ENCODE assay signal across 16 cellular contexts in genomic region chr22:30038219-30038618, GRCh38. TPM values are rescaled to one million over a fixed set of nuclear protein-coding genes. Genes with fewer than 3 reads are reported as not detected.
DNase-seq lines count a peak whose midpoint lies in the region; ATAC-seq lines count a peak whose summit lies in the region.
"Had no signal": no experiment of that assay in that cellular context is flagged by ENCODE, and none has a peak within 500 bp of the region (broad histone marks: within the 10 kb centered on the region; RNA-seq: fewer than 3 reads in every experiment).

No MANE protein-coding gene starts in this region.

- H3K27me3 Mint-ChIP-seq in stimulated activated naive B cell treated with anti-CD40 and anti-IgM and Interleukin-4, amounts not matched to agents 10 μg/mL and 1 μg/mL and 100 μg/mL, for 72 hours, result peaks cover 6 to 8% of the 10 kb centered on the region in 2 donors

- no peak overlapping the region for H3K27ac Mint-ChIP-seq in stimulated activated naive B cell treated with anti-CD40 and anti-IgM and Interleukin-4, amounts not matched to agents 10 μg/mL and 1 μg/mL and 100 μg/mL, for 72 hours

- no peak overlapping the region for H3K4me3 Mint-ChIP-seq in stimulated activated naive B cell treated with anti-CD40 and anti-IgM and Interleukin-4, amounts not matched to agents 10 μg/mL and 1 μg/mL and 100 μg/mL, for 72 hours
- H3K4me3 Mint-ChIP-seq: activated naive CD4-positive, alpha-beta T cell treated with anti-CD3 and anti-CD28 coated beads, Interleukin-2, amount 50 U/mL, for 24 hours had no signal

- peak; percentile 81 for DNase-seq in EL
- peak; percentile 48 for DNase-seq in T1000 (lab: John Stamatoyannopoulos, UW)
- peak; percentile 72 for DNase-seq in fibroblast of peridontal ligament (ENCODE audit: extremely low read depth)
- DNase-seq in myocyte (ENCODE audit: low read depth), result peak; percentile 23
- DNase-seq in pons (ENCODE audit: low spot score), result no peak
- DNase-seq in medulla oblongata (ENCODE audit: extremely low spot score), result no peak
- no peak for DNase-seq in stimulated activated CD4-positive, alpha-beta T cell treated with anti-CD3 and anti-CD28 coated beads, Interleukin-4, amount 100 ng/mL, for 4 hours
- no peak for DNase-seq in stimulated activated naive B cell treated with anti-CD40 and anti-IgM and Interleukin-4, amounts not matched to agents 10 μg/mL and 1 μg/mL and 100 μg/mL, for 72 hours
- DNase-seq: activated CD4-positive, alpha-beta T cell treated with anti-CD3 and anti-CD28 coated beads for 1 hour; C1 segment of cervical spinal cord; effector CD4-positive, alpha-beta T cell; kidney; NCI-H2171; occipital lobe had no signal

- H3K36me3 Mint-ChIP-seq in stimulated activated naive B cell treated with anti-CD40 and anti-IgM and Interleukin-4, amounts not matched to agents 10 μg/mL and 1 μg/mL and 100 μg/mL, for 72 hours, result peaks cover 0 to 1% of the 10 kb centered on the region in 2 donors

- ATAC-seq in stimulated activated naive B cell treated with anti-CD40 and anti-IgM and Interleukin-4, amounts not matched to agents 10 μg/mL and 1 μg/mL and 100 μg/mL, for 72 hours (replicated peaks), result no peak

- H3K9me3 Mint-ChIP-seq in stimulated activated naive B cell treated with anti-CD40 and anti-IgM and Interleukin-4, amounts not matched to agents 10 μg/mL and 1 μg/mL and 100 μg/mL, for 72 hours, result no peaks in the 10 kb centered on the region
- H3K9me3 Mint-ChIP-seq: activated naive CD4-positive, alpha-beta T cell treated with anti-CD3 and anti-CD28 coated beads, Interleukin-2, amount 50 U/mL, for 24 hours had no signal

- peaks cover 0 to 2% of the 10 kb centered on the region in 2 donors for H3K4me1 Mint-ChIP-seq in stimulated activated naive B cell treated with anti-CD40 and anti-IgM and Interleukin-4, amounts not matched to agents 10 μg/mL and 1 μg/mL and 100 μg/mL, for 72 hours
- H3K4me1 Mint-ChIP-seq: activated naive CD4-positive, alpha-beta T cell treated with anti-CD3 and anti-CD28 coated beads, Interleukin-2, amount 50 U/mL, for 24 hours had no signal

RNA-seq across cellular contexts. Expression of gene HORMAD2, which starts 42.0 kb away (rescaled TPM):
- total RNA-seq in myocyte, result not detected in 2 replicates
- polyA plus RNA-seq in myocyte (2012), result not detected
- total RNA-seq: kidney, suprapubic skin had no signal

Comparison
In these comparisons a context has a peak if more than half of its experiments do, and no peak if none do; other contexts are left out.
1. DNase-seq: peak in EL (single experiment), T1000 (single experiment), fibroblast of peridontal ligament (single experiment) and myocyte (single experiment); none in pons (single experiment), medulla oblongata (single experiment), stimulated activated CD4-positive, alpha-beta T cell treated with anti-CD3 and anti-CD28 coated beads, Interleukin-4, amount 100 ng/mL, for 4 hours (0 of 2) and stimulated activated naive B cell treated with anti-CD40 and anti-IgM and Interleukin-4, amounts not matched to agents 10 μg/mL and 1 μg/mL and 100 μg/mL, for 72 hours (single experiment).